In genomic region chr3:59829527-59829926, GRCh38 we compare ENCODE assay signal across 27 cellular contexts.
"Had no signal": no experiment of that assay in that cellular context is flagged by ENCODE, and none has a peak within 500 bp of the region (broad histone marks: within the 10 kb centered on the region; RNA-seq: fewer than 3 reads in every experiment).

No MANE protein-coding gene starts in this region.

- H3K4me1 Mint-ChIP-seq: stimulated activated effector memory CD8-positive, alpha-beta T cell treated with anti-CD3 and anti-CD28 coated beads, Interleukin-12 subunit alpha, Interleukin-12 subunit beta, amount 100 ng/mL, for 72 hours had no signal

- H3K9me3 Mint-ChIP-seq: stimulated activated effector memory CD8-positive, alpha-beta T cell treated with anti-CD3 and anti-CD28 coated beads, Interleukin-12 subunit alpha, Interleukin-12 subunit beta, amount 100 ng/mL, for 72 hours; stimulated activated naive CD8-positive, alpha-beta T cell treated with anti-CD3 and anti-CD28 coated beads, Interleukin-15, Interleukin-2, amounts not matched to agents 100 ng/mL and 50 ng/mL, for 24 hours had no signal

- ATAC-seq: left lobe of liver; mucosa of descending colon; naive thymus-derived CD8-positive, alpha-beta T cell; psoas muscle; sciatic nerve; stimulated activated effector memory CD8-positive, alpha-beta T cell treated with anti-CD3 and anti-CD28 coated beads, Interleukin-12 subunit alpha, Interleukin-12 subunit beta, amount 100 ng/mL, for 72 hours; upper lobe of right lung had no signal

- FAIRE-seq: urothelium cell line had no signal

- H3K27ac ChIP-seq: hepatocyte, neural progenitor cell, neutrophil, parathyroid adenoma, psoas muscle, skin epidermis, spleen, suprapubic skin, thoracic aorta, tibial artery, upper lobe of right lung had no signal

- H3K36me3 Mint-ChIP-seq: neural progenitor cell; stimulated activated effector memory CD8-positive, alpha-beta T cell treated with anti-CD3 and anti-CD28 coated beads, Interleukin-12 subunit alpha, Interleukin-12 subunit beta, amount 100 ng/mL, for 72 hours had no signal

- H3K9me3 ChIP-seq: mucosa of descending colon, neutrophil, psoas muscle, suprapubic skin, thoracic aorta, tibial artery, upper lobe of right lung had no signal

- DNase-seq: head of caudate nucleus; islet precursor cell; midbrain; mucosa of descending colon; naive thymus-derived CD8-positive, alpha-beta T cell; nephron progenitor cell; occipital lobe; psoas muscle; spleen; stimulated activated CD4-positive, alpha-beta T cell treated with anti-CD3 and anti-CD28 coated beads, Interleukin-4, amount 100 ng/mL, for 24 hours; stimulated activated naive CD4-positive, alpha-beta T cell; tibial artery; trophoblast cell; upper lobe of right lung had no signal

- H3K27ac Mint-ChIP-seq: naive thymus-derived CD8-positive, alpha-beta T cell; nephron progenitor cell; neural progenitor cell; stimulated activated effector memory CD8-positive, alpha-beta T cell treated with anti-CD3 and anti-CD28 coated beads, Interleukin-12 subunit alpha, Interleukin-12 subunit beta, amount 100 ng/mL, for 72 hours; stimulated activated naive CD8-positive, alpha-beta T cell treated with anti-CD3 and anti-CD28 coated beads, Interleukin-15, Interleukin-2, amounts not matched to agents 100 ng/mL and 50 ng/mL, for 24 hours had no signal

- H3K36me3 ChIP-seq: neural progenitor cell, neutrophil, spleen, suprapubic skin, thoracic aorta, tibial artery, upper lobe of right lung had no signal

- H3K4me3 Mint-ChIP-seq: naive thymus-derived CD8-positive, alpha-beta T cell; nephron progenitor cell; neural progenitor cell; stimulated activated effector memory CD8-positive, alpha-beta T cell treated with anti-CD3 and anti-CD28 coated beads, Interleukin-12 subunit alpha, Interleukin-12 subunit beta, amount 100 ng/mL, for 72 hours; stimulated activated naive CD8-positive, alpha-beta T cell treated with anti-CD3 and anti-CD28 coated beads, Interleukin-15, Interleukin-2, amounts not matched to agents 100 ng/mL and 50 ng/mL, for 24 hours had no signal

- H3K4me3 ChIP-seq: hepatocyte, lung, mucosa of descending colon, neural progenitor cell, psoas muscle, skin epidermis, spleen, suprapubic skin, thoracic aorta, tibial artery, upper lobe of right lung had no signal

- H3K4me1 ChIP-seq: parathyroid adenoma, psoas muscle, spleen, suprapubic skin, tibial artery, upper lobe of right lung had no signal

- H3K27me3 ChIP-seq: hepatocyte, neural progenitor cell, neutrophil, spleen, suprapubic skin, tibial artery, upper lobe of right lung had no signal

- H3K27me3 Mint-ChIP-seq: naive thymus-derived CD8-positive, alpha-beta T cell; stimulated activated naive CD8-positive, alpha-beta T cell treated with anti-CD3 and anti-CD28 coated beads, Interleukin-15, Interleukin-2, amounts not matched to agents 100 ng/mL and 50 ng/mL, for 24 hours had no signal
